Comparison of ENCODE assay signal across 26 cellular contexts in genomic region chr10:50332108-50332846, GRCh38.
"Had no signal": no experiment of that assay in that cellular context is flagged by ENCODE, and none has a peak within 500 bp of the region (broad histone marks: within the 10 kb centered on the region; RNA-seq: fewer than 3 reads in every experiment).

No MANE protein-coding gene starts in this region.

- H3K36me3 ChIP-seq: left lung, upper lobe of right lung had no signal

- H3K27me3 Mint-ChIP-seq: naive B cell had no signal

- H3K27me3 ChIP-seq: dorsolateral prefrontal cortex, heart right ventricle, left lung, tibial nerve, upper lobe of right lung had no signal

- H3K9me3 ChIP-seq: heart right ventricle, left lung, psoas muscle, tibial nerve, upper lobe of right lung had no signal

- FAIRE-seq: frontal cortex, islet of Langerhans, small intestine had no signal

- H3K27ac ChIP-seq: dorsolateral prefrontal cortex, left lung, parathyroid adenoma, psoas muscle, tibial nerve, upper lobe of right lung had no signal

- DNase-seq: central memory CD4-positive, alpha-beta T cell; cortex of kidney; dorsolateral prefrontal cortex; effector CD8-positive, alpha-beta T cell; heart right ventricle; hypothalamus; kidney glomerular epithelial cell; left lung; mesenchymal stem cell; naive B cell; occipital lobe; psoas muscle; retina; small intestine; stimulated activated CD4-positive, alpha-beta T cell treated with anti-CD3 and anti-CD28 coated beads, Interleukin-2, amount 100 ng/mL, for 48 hours; stimulated activated CD8-positive, alpha-beta memory T cell treated with anti-CD3 and anti-CD28 coated beads, Interleukin-4, amount 100 ng/mL, for 48 hours; stimulated activated naive CD8-positive, alpha-beta T cell treated with anti-CD3 and anti-CD28 coated beads, Interleukin-15, Interleukin-2, amounts not matched to agents 100 U/mL and 50 U/mL, for 24 hours; upper lobe of right lung had no signal

- ATAC-seq: esophagus mucosa; left lung; psoas muscle; stimulated activated effector memory CD8-positive, alpha-beta T cell treated with anti-CD3 and anti-CD28 coated beads, Interleukin-12 subunit alpha, Interleukin-12 subunit beta, amount 100 ng/mL, for 72 hours; stimulated activated naive CD8-positive, alpha-beta T cell treated with anti-CD3 and anti-CD28 coated beads, Interleukin-15, Interleukin-2, amounts not matched to agents 100 U/mL and 50 U/mL, for 24 hours; upper lobe of right lung had no signal

- H3K27ac Mint-ChIP-seq: naive B cell; nephron; stimulated activated effector memory CD8-positive, alpha-beta T cell treated with anti-CD3 and anti-CD28 coated beads, Interleukin-12 subunit alpha, Interleukin-12 subunit beta, amount 100 ng/mL, for 72 hours had no signal

- H3K9me3 Mint-ChIP-seq: naive B cell; nephron; stimulated activated effector memory CD8-positive, alpha-beta T cell treated with anti-CD3 and anti-CD28 coated beads, Interleukin-12 subunit alpha, Interleukin-12 subunit beta, amount 100 ng/mL, for 72 hours had no signal

- H3K4me3 Mint-ChIP-seq: nephron; stimulated activated effector memory CD8-positive, alpha-beta T cell treated with anti-CD3 and anti-CD28 coated beads, Interleukin-12 subunit alpha, Interleukin-12 subunit beta, amount 100 ng/mL, for 72 hours had no signal

- H3K36me3 Mint-ChIP-seq: stimulated activated effector memory CD8-positive, alpha-beta T cell treated with anti-CD3 and anti-CD28 coated beads, Interleukin-12 subunit alpha, Interleukin-12 subunit beta, amount 100 ng/mL, for 72 hours had no signal

- H2AFZ ChIP-seq: parathyroid adenoma had no signal

- H3K9ac ChIP-seq: parathyroid adenoma had no signal

- H3K4me3 ChIP-seq: dorsolateral prefrontal cortex, heart right ventricle, left lung, lung, psoas muscle, tibial nerve, upper lobe of right lung had no signal
